In the genomic region with DNA sequence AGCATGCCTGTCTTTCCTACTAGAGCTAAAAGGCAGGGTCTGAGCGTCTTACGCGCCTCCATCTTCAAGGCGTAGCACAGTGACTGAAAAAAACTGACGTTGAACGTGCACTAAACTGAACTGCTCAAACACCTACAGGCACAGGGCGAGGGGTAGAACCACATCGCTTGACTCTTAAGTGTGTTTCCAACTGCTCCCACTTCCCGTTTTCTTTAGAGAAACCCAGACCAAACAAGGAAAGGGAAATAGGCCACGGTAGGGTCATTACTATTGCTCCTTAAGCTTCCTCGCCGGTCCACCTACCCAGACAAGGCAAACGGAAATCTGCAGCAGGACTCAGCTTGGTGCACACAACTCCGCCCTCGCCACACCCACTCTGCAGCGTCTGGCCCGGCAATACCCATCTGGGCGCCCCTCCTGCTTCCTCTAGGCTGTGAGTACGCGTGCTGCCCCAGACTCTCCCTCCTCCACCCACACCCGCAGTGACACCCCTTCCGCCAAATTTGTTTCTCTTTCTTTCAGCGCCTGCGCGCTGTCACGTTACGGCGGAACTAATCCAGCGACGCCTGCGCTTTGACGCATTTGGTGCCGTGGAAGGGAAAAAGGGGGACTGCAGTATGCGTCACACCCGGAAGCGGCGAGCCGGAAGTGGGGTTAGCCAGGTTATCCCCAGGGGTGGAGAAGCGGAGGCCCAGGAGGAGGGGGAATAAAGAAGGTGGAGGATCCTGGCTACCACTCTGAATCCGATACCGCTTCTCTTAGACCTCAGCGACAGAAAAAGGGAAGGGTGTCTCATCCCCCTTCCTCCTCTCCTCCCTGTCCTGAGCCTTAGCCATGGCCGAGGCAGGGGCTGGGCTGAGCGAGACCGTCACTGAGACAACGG, we compare ENCODE assay signal across 8 cellular contexts. TPM values are rescaled to one million over a fixed set of nuclear protein-coding genes. Genes with fewer than 3 reads are reported as not detected.
DNase-seq lines count a peak whose midpoint lies in the region; TF ChIP-seq lines count a peak whose summit lies in the region.

A gene with protein sequence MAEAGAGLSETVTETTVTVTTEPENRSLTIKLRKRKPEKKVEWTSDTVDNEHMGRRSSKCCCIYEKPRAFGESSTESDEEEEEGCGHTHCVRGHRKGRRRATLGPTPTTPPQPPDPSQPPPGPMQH (plus strand): TSS at position 622 of the 883 bp plus-strand sequence. CDS start 213 bp downstream, at position 835.

- peak within 1 kb of the TSS; percentile 43 for H2AFZ ChIP-seq in neuron (ENCODE audit: low read depth, low read length)

- H3K4me1 Mint-ChIP-seq in activated naive CD4-positive, alpha-beta T cell treated with anti-CD3 and anti-CD28 coated beads for 36 hours (ENCODE audit: low read depth): peaks cover 48% of the 10 kb centered on the region

- H3K4me3 Mint-ChIP-seq in activated naive CD4-positive, alpha-beta T cell treated with anti-CD3 and anti-CD28 coated beads for 36 hours: peak within 1 kb of the TSS; percentile 90

- TF ChIP-seq CTCF in HFF-Myc (IDR thresholded peaks at IDR 0.05; ENCODE audit: low read depth, low read length, missing control alignments): no peak

- peaks cover 5% of the 10 kb centered on the region for H3K9me3 Mint-ChIP-seq in activated naive CD4-positive, alpha-beta T cell treated with anti-CD3 and anti-CD28 coated beads for 36 hours

- peak; percentile 97 for DNase-seq in GM03348 (ENCODE audit: low spot score)
- DNase-seq in HFF-Myc (ENCODE audit: extremely low read depth, low read depth): peak; percentile 97
- DNase-seq in NAMALWA (ENCODE audit: low spot score): peak; percentile 100
- peak; percentile 99 for DNase-seq in SK-N-DZ (ENCODE audit: low spot score)
- peak; percentile 99 for DNase-seq in activated naive CD4-positive, alpha-beta T cell treated with anti-CD3 and anti-CD28 coated beads for 36 hours
- peak; percentile 99 for DNase-seq in foreskin melanocyte

- peaks cover 42% of the 10 kb centered on the region for H3K36me3 Mint-ChIP-seq in activated naive CD4-positive, alpha-beta T cell treated with anti-CD3 and anti-CD28 coated beads for 36 hours (ENCODE audit: low read depth)

- H3K27ac ChIP-seq in subcutaneous abdominal adipose tissue (ENCODE audit: low read depth, low read length): peak within 1 kb of the TSS; percentile 87

- H3K4me1 ChIP-seq in neuron (ENCODE audit: insufficient read depth, low read length) (peaks cover 24% of the 10 kb centered on the region), subcutaneous abdominal adipose tissue (ENCODE audit: control insufficient read depth in 5 of 5, insufficient read depth in 5 of 5, low read length in 5 of 5) (peaks cover 7 to 42% (median 35%) of the 10 kb centered on the region in 5 donors)

- H3K9me3 ChIP-seq in neuron (ENCODE audit: low read length) (no peaks in the 10 kb centered on the region), subcutaneous abdominal adipose tissue (ENCODE audit: control insufficient read depth in 5 of 5, low read length in 5 of 5) (no peaks in the 10 kb centered on the region)

- peak within 1 kb of the TSS; percentile 96 for H3K27ac Mint-ChIP-seq in activated naive CD4-positive, alpha-beta T cell treated with anti-CD3 and anti-CD28 coated beads for 36 hours

- peaks cover 12% of the 10 kb centered on the region for H3K36me3 ChIP-seq in neuron (ENCODE audit: insufficient read depth, low read length)
- peaks cover 0 to 19% (median 14%) of the 10 kb centered on the region in 5 donors for H3K36me3 ChIP-seq in subcutaneous abdominal adipose tissue (ENCODE audit: control insufficient read depth in 5 of 5, insufficient read depth in 5 of 5, low read length in 5 of 5)

- CTCF ChIA-PET in activated naive CD4-positive, alpha-beta T cell treated with anti-CD3 and anti-CD28 coated beads for 36 hours (lab: Charles Lee): interaction anchor here (0.7 to 1.9 kb wide), 5 partner anchors 10 to 344 kb away, joined by 3 to 15 read pairs (median 3); no protein-coding TSS in a partner anchor

- H3K27me3 Mint-ChIP-seq in activated naive CD4-positive, alpha-beta T cell treated with anti-CD3 and anti-CD28 coated beads for 36 hours (ENCODE audit: low read depth): peaks cover 7% of the 10 kb centered on the region

- H3K4me3 ChIP-seq in HFF-Myc (replicated peaks; ENCODE audit: low read depth, low read length) (peak within 1 kb of the TSS; percentile 69), neuron (ENCODE audit: low read length) (peak within 1 kb of the TSS; percentile 68), subcutaneous abdominal adipose tissue (ENCODE audit: low read depth in 1 of 5, low read length in 5 of 5) (peak within 1 kb of the TSS; percentile 86 to 97 (median 88))

- intact Hi-C loops in activated naive CD4-positive, alpha-beta T cell treated with anti-CD3 and anti-CD28 coated beads for 36 hours (cut with micrococcal nuclease): loop anchor here (1.0 to 10.0 kb wide), 13 partner anchors 36 to 1802 kb away; a partner anchor contains a TSS

- peak within 1 kb of the TSS; percentile 77 to 92 (median 80) for H3K9ac ChIP-seq in subcutaneous abdominal adipose tissue (ENCODE audit: low read length in 5 of 5)

- H3K27me3 ChIP-seq in neuron (ENCODE audit: insufficient read depth, low read length): no peaks in the 10 kb centered on the region
- peaks cover 6 to 12% (median 11%) of the 10 kb centered on the region in 5 donors for H3K27me3 ChIP-seq in subcutaneous abdominal adipose tissue (ENCODE audit: control insufficient read depth in 5 of 5, insufficient read depth in 4 of 5, low read length in 5 of 5)

RNA-seq across cellular contexts. Expression of the gene that starts here (rescaled TPM):
- 35.4 and 42.7 TPM in 2 replicates for polyA plus RNA-seq in SK-N-DZ (2014; cell fraction: cytosol; rRNA removed)
- 18.3 and 21.3 TPM in 2 replicates for polyA plus RNA-seq in SK-N-DZ (2014; cell fraction: nucleus; rRNA removed)
- total RNA-seq in activated naive CD4-positive, alpha-beta T cell treated with anti-CD3 and anti-CD28 coated beads for 36 hours: 10 to 100 TPM; 42.8 to 46.6 TPM

Comparison
In these comparisons a context has a peak if more than half of its experiments do, and no peak if none do; other contexts are left out.
1. Peak in every context shown above with its lines: DNase-seq, H3K4me3 ChIP-seq and H3K27ac ChIP-seq.